Comparison of ENCODE assay signal across 31 cellular contexts in the genomic region with DNA sequence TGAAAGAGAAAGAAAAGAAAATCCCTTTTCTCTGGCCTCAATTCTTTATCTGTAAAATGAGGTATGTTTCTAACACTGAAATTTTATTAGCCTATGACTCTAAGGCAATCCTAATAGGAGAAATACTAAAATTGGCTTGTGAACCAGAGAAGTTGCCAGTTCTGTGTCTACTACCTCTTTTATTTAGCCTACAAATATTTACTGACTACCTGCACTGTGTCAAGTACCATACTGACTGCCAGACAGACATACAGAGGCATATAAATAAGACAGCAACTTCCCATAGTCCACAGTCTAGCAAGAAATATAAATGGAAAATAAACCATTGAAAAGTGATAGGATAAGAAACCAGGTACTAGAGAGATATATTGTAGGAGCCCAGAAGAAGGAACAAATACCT. TPM values are rescaled to one million over a fixed set of nuclear protein-coding genes. Genes with fewer than 3 reads are reported as not detected.
"Had no signal": no experiment of that assay in that cellular context is flagged by ENCODE, and none has a peak within 500 bp of the region (broad histone marks: within the 10 kb centered on the region; RNA-seq: fewer than 3 reads in every experiment).

No MANE protein-coding gene starts in this region.

- H3K9me3 ChIP-seq: adrenal gland, body of pancreas, esophagus muscularis mucosa, gastroesophageal sphincter, heart right ventricle had no signal

- ATAC-seq: activated CD4-positive, alpha-beta T cell treated with anti-CD3 and anti-CD28 coated beads for 36 hours; activated CD8-positive, alpha-beta memory T cell treated with anti-CD3 and anti-CD28 coated beads, Interleukin-2, amount 10 ng/mL, durations not matched to agents 7 days and 5 days; activated CD8-positive, alpha-beta T cell treated with anti-CD3 and anti-CD28 coated beads, Interleukin-2, amount 10 ng/mL, durations not matched to agents 7 days and 5 days; activated naive CD8-positive, alpha-beta T cell treated with anti-CD3 and anti-CD28 coated beads, Interleukin-2, amount 50 U/mL, for 24 hours; body of pancreas; effector memory CD8-positive, alpha-beta T cell; foreskin keratinocyte; gastroesophageal sphincter; heart right ventricle; T-helper 17 cell had no signal

- H3K4me1 ChIP-seq: adrenal gland, foreskin keratinocyte had no signal

- DNase-seq: activated CD4-positive, alpha-beta memory T cell treated with anti-CD3 and anti-CD28 coated beads for 36 hours; activated CD4-positive, alpha-beta T cell treated with anti-CD3 and anti-CD28 coated beads for 36 hours; activated CD4-positive, alpha-beta T cell treated with anti-CD3 and anti-CD28 coated beads, Interleukin-2, amount 10 ng/mL, durations not matched to agents 24 days and 14 days; activated CD4-positive, CD25-positive, alpha-beta regulatory T cell; activated CD4-positive, CD25-positive, alpha-beta regulatory T cell treated with anti-CD3 and anti-CD28 coated beads, Interleukin-2, amount 50 U/mL, for 72 hours; activated CD8-positive, alpha-beta memory T cell treated with anti-CD3 and anti-CD28 coated beads, Interleukin-2, amount 10 ng/mL, durations not matched to agents 7 days and 5 days; activated CD8-positive, alpha-beta memory T cell treated with anti-CD3 and anti-CD28 coated beads, Interleukin-2, amount 50 U/mL, for 4 hours; activated CD8-positive, alpha-beta T cell treated with anti-CD3 and anti-CD28 coated beads, Interleukin-2, amount 10 ng/mL, durations not matched to agents 7 days and 5 days; activated effector memory CD4-positive, alpha-beta T cell treated with anti-CD3 and anti-CD28 coated beads, Interleukin-2, amount 50 U/mL, for 16 hours; activated naive CD4-positive, alpha-beta T cell treated with anti-CD3 and anti-CD28 coated beads for 36 hours; activated naive CD8-positive, alpha-beta T cell treated with anti-CD3 and anti-CD28 coated beads for 36 hours; activated naive CD8-positive, alpha-beta T cell treated with anti-CD3 and anti-CD28 coated beads, Interleukin-2, amount 50 U/mL, for 24 hours; activated T-cell treated with anti-CD3 and anti-CD28 coated beads, Interleukin-2, amount 50 U/mL, for 1 hour; activated T-cell treated with anti-CD3 and anti-CD28 coated beads, Interleukin-2, amount 50 U/mL, for 48 hours; adrenal gland; amygdala; aorta; body of pancreas; caudate nucleus; cortex of kidney; dermis blood vessel endothelial cell; effector CD4-positive, alpha-beta T cell; effector memory CD8-positive, alpha-beta T cell; foreskin keratinocyte; heart right ventricle; T-helper 17 cell; T1000 had no signal

- H3K27ac ChIP-seq: adrenal gland, esophagus muscularis mucosa, foreskin keratinocyte, gastroesophageal sphincter had no signal

- H3K36me3 ChIP-seq: adrenal gland, esophagus muscularis mucosa, gastroesophageal sphincter, heart right ventricle had no signal

- H3K27me3 ChIP-seq: adrenal gland, body of pancreas, esophagus muscularis mucosa, foreskin keratinocyte, gastroesophageal sphincter, heart right ventricle had no signal

- H3K4me3 ChIP-seq: adrenal gland, body of pancreas, esophagus muscularis mucosa, gastroesophageal sphincter, heart right ventricle had no signal

RNA-seq across cellular contexts. Expression of a gene that starts 2.4 kb away (rescaled TPM):
- total RNA-seq: activated CD4-positive, alpha-beta memory T cell treated with anti-CD3 and anti-CD28 coated beads for 36 hours; activated CD4-positive, alpha-beta T cell treated with anti-CD3 and anti-CD28 coated beads, Interleukin-2, amount 10 ng/mL, durations not matched to agents 24 days and 14 days; activated CD8-positive, alpha-beta memory T cell treated with anti-CD3 and anti-CD28 coated beads for 36 hours; activated CD8-positive, alpha-beta T cell treated with anti-CD3 and anti-CD28 coated beads, Interleukin-2, amount 10 ng/mL, durations not matched to agents 7 days and 5 days; activated naive CD4-positive, alpha-beta T cell treated with anti-CD3 and anti-CD28 coated beads for 36 hours; activated T-helper 1 cell treated with anti-CD3 and anti-CD28 coated beads, Interleukin-12 subunit alpha, Interleukin-12 subunit beta, Interleukin-2, Interleukin-4 antibody, amounts not matched to agents 30 ng/mL and 10 ng/mL and 1 ng/mL, durations not matched to agents 14 hours and 24 hours and 36 hours had no signal
